14 cellular contexts compared by ENCODE assay signal in the genomic region with DNA sequence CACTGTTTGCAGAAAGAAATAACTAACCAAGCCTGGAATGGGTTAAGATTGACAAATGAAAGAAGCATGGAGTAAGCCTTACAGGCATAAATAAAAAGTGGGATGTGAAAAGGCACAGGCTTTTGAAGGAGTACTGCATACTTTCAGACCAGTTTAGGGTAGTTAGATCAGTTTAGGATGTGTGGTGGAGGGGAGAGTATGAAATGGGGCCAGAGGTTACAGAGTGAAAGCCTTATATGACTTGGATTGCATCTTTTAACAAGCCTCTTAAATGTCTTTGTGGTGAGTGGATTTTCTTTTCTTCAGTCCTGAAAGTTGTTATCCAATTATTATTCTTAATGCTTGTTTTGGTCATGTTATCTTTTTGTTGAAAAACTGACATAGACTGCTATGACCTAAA.
"Had no signal": no experiment of that assay in that cellular context is flagged by ENCODE, and none has a peak within 500 bp of the region (broad histone marks: within the 10 kb centered on the region; RNA-seq: fewer than 3 reads in every experiment).

No MANE protein-coding gene starts in this region.

- ATAC-seq: effector memory CD8-positive, alpha-beta T cell; gastroesophageal sphincter; left lung; lower lobe of right lung; natural killer cell had no signal

- DNase-seq: effector memory CD8-positive, alpha-beta T cell; glutamatergic neuron; islet precursor cell; left lung; lower lobe of right lung; natural killer cell; ovary; small intestine; stimulated activated CD4-positive, alpha-beta T cell treated with anti-CD3 and anti-CD28 coated beads, Interleukin-12 subunit alpha, Interleukin-12 subunit beta, amount 100 ng/mL, for 4 hours; stimulated activated naive CD4-positive, alpha-beta T cell; stomach; substantia nigra; transverse colon had no signal

- FAIRE-seq: small intestine had no signal
